In the genomic region with DNA sequence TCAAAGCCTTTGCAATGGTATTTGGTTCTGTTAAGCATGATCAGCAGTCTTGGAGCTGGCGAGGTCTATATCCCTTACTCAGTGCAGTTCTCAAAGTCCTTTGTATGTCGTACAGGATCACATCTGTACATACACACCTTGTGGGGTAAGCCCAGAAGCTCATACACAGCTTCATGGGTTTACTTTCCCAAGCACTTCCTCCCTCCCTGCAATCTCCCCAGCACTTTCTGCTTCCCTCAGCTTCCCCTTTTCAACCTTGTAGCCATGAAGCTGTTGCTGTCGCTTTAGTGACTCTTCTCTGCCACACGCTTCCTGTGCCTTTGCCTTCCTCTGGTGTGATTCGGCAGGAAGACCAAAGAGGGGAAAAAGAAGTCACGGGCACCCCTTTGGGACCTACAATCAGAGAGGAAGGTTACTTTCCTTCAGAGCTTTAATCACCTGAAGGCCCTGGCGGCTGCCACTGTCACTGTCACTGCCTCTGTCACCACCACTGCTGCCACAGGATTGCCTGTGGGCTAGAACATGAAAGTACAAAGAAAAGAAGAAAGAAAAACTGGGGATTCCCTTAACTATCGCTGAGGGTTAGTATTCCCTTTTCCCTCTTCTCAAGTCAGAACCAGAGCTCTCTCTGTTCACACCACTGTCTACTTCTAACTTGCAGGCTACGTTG, we compare ENCODE assay signal across 8 cellular contexts. TPM values are rescaled to one million over a fixed set of nuclear protein-coding genes. Genes with fewer than 3 reads are reported as not detected.
DNase-seq lines count a peak whose midpoint lies in the region; ATAC-seq, FAIRE-seq and TF ChIP-seq lines count a peak whose summit lies in the region.
"Not testable (repeated sequence)": the region's sequence is repeated elsewhere in the genome, so short reads cannot be mapped to it uniquely, and the experiment has no call there.

No MANE protein-coding gene starts in this region.

- H3K27ac Mint-ChIP-seq in T-helper 17 cell; stimulated activated naive B cell treated with anti-CD40 and anti-IgM and Interleukin-4, amounts not matched to agents 10 μg/mL and 1 μg/mL and 100 μg/mL, for 72 hours: not testable (repeated sequence)

- not testable (repeated sequence) for H3K4me2 ChIP-seq in K562 (ENCODE audit: insufficient read depth, low read length)

- POLR2A ChIA-PET in K562 (lab: Yijun Ruan, JAX): not testable (repeated sequence)

- H3K27me3 Mint-ChIP-seq in T-helper 17 cell; stimulated activated naive B cell treated with anti-CD40 and anti-IgM and Interleukin-4, amounts not matched to agents 10 μg/mL and 1 μg/mL and 100 μg/mL, for 72 hours: not testable (repeated sequence)

- H3K4me1 ChIP-seq in K562 (replicated peaks in 1 of 2; ENCODE audit: control insufficient read depth in 2 of 2, insufficient read depth in 2 of 2, low read length in 2 of 2): not testable (repeated sequence)

- H3K27ac ChIP-seq in K562 (ENCODE audit: extremely low read depth, low read depth, low read length): not testable (repeated sequence)

- not testable (repeated sequence) for TF ChIP-seq RAD21 in K562 (CRISPR knock-in tag; conservative IDR thresholded peaks at IDR 0.05 in 1 of 2, IDR thresholded peaks at IDR 0.05 in 1 of 2)

- ATAC-seq in GM18502 (IDR thresholded peaks at IDR 0.05; ENCODE audit: poor library complexity, unreplicated experiment) (peak; percentile 86), GM19351 (IDR thresholded peaks at IDR 0.05; ENCODE audit: unreplicated experiment) (peak; percentile 63), GM21529 (IDR thresholded peaks at IDR 0.05; ENCODE audit: unreplicated experiment) (peak; percentile 67), HG02798 (IDR thresholded peaks at IDR 0.05; ENCODE audit: poor library complexity, unreplicated experiment) (peak; percentile 62), HG03139 (IDR thresholded peaks at IDR 0.05; ENCODE audit: unreplicated experiment) (peak; percentile 60), T-helper 17 cell (peak; percentile 92)
- ATAC-seq in K562: not testable (repeated sequence)
- ATAC-seq in stimulated activated naive B cell treated with anti-CD40 and anti-IgM and Interleukin-4, amounts not matched to agents 10 μg/mL and 1 μg/mL and 100 μg/mL, for 72 hours (replicated peaks): peak; percentile 68 to 80

- in situ Hi-C loops in K562 (cut with MboI): loop anchor here (25.0 kb wide), 1 partner anchor 579 kb away; the partner anchor contains the start of gene F8A1

- not testable (repeated sequence) for H3K9me3 ChIP-seq in T-helper 17 cell (ENCODE audit: control insufficient read depth, low read length, poor library complexity, severe bottlenecking); K562 (replicated peaks; ENCODE audit: control insufficient read depth, insufficient read depth, low read depth, low read length)

- peak; percentile 29 for FAIRE-seq in K562 (lab: Jason Lieb, UNC)

- H3K36me3 Mint-ChIP-seq in T-helper 17 cell (ENCODE audit: low read depth); stimulated activated naive B cell treated with anti-CD40 and anti-IgM and Interleukin-4, amounts not matched to agents 10 μg/mL and 1 μg/mL and 100 μg/mL, for 72 hours: not testable (repeated sequence)

- not testable (repeated sequence) for H3K9me3 Mint-ChIP-seq in stimulated activated naive B cell treated with anti-CD40 and anti-IgM and Interleukin-4, amounts not matched to agents 10 μg/mL and 1 μg/mL and 100 μg/mL, for 72 hours

- WGBS in K562 (ENCODE audit: insufficient coverage, low coverage, missing lambda C conversion rate): no CpG with 5 or more reads among the region's 9 CpGs

- CTCF ChIA-PET in K562 (lab: Yijun Ruan, JAX; ENCODE audit: low intra/inter-chr PET ratio): not testable (repeated sequence)

- BruUV-seq in K562 (replicated peaks; lab: Mats Ljungman, UMichigan): not testable (repeated sequence)

- not testable (repeated sequence) for H3K79me2 ChIP-seq in K562 (ENCODE audit: control insufficient read depth, insufficient read depth, low read length)

- H2AFZ ChIP-seq in K562 (ENCODE audit: low read depth, low read length): not testable (repeated sequence)

- not testable (repeated sequence) for H3K9me1 ChIP-seq in K562 (ENCODE audit: control insufficient read depth, insufficient read depth, low read length)

- H3K36me3 ChIP-seq in K562 (ENCODE audit: control insufficient read depth, insufficient read depth, low read length): not testable (repeated sequence)

- not testable (repeated sequence) for H4K20me1 ChIP-seq in K562 (replicated peaks; ENCODE audit: control insufficient read depth, insufficient read depth, low read length)

- not testable (repeated sequence) for H3K4me1 Mint-ChIP-seq in T-helper 17 cell; stimulated activated naive B cell treated with anti-CD40 and anti-IgM and Interleukin-4, amounts not matched to agents 10 μg/mL and 1 μg/mL and 100 μg/mL, for 72 hours

- H3K4me3 ChIP-seq in K562: not testable (repeated sequence)

- intact Hi-C loops in K562 (cut with micrococcal nuclease): not testable (repeated sequence)

- TF ChIP-seq POLR2A in K562 (conservative IDR thresholded peaks at IDR 0.05): not testable (repeated sequence)

- H3K9ac ChIP-seq in K562 (ENCODE audit: insufficient read depth in 1 of 2, low read depth in 2 of 2, low read length in 2 of 2): not testable (repeated sequence)

- not testable (repeated sequence) for TF ChIP-seq CTCF in K562 (IDR thresholded peaks at IDR 0.05 in 2 of 3, conservative IDR thresholded peaks at IDR 0.05 in 1 of 3; ENCODE audit: insufficient read depth in 2 of 3, low read depth in 1 of 3, low read length in 3 of 3)

- TF ChIP-seq EP300 in K562 (IDR thresholded peaks at IDR 0.05; ENCODE audit: low read length): not testable (repeated sequence)

- H3K4me3 Mint-ChIP-seq in T-helper 17 cell; stimulated activated naive B cell treated with anti-CD40 and anti-IgM and Interleukin-4, amounts not matched to agents 10 μg/mL and 1 μg/mL and 100 μg/mL, for 72 hours: not testable (repeated sequence)

- H3K27me3 ChIP-seq in K562 (ENCODE audit: control insufficient read depth in 2 of 2, insufficient read depth in 2 of 2, low read length in 2 of 2): not testable (repeated sequence)

- DNase-seq in T-helper 17 cell; K562 (ENCODE audit: extremely low read depth in 1 of 4, low spot score in 3 of 4); stimulated activated naive B cell treated with anti-CD40 and anti-IgM and Interleukin-4, amounts not matched to agents 10 μg/mL and 1 μg/mL and 100 μg/mL, for 72 hours: not testable (repeated sequence)

RNA-seq across cellular contexts. Expression of gene F8A3, which starts 8.0 kb away (rescaled TPM):
- total RNA-seq in T-helper 17 cell (10 to 100 TPM; 17.4 to 19.0 TPM), K562 (2014; rRNA removed) (not detected in 2 replicates), K562 (2014; rRNA removed; fragmentation: Illumina TruSeq; extraction: Trizol) (not detected in 2 replicates), K562 (2015; rRNA removed; fragmentation: Illumina TruSeq; extraction: Trizol) (not detected in 2 replicates), K562 (2021) (0.25 TPM in 1 of 2 replicates, not detected in the other)
- not detected in 2 replicates for total RNA-seq in K562 (2011; cell fraction: chromatin; rRNA removed; ENCODE audit: low replicate concordance)
- total RNA-seq in K562 (2011; cell fraction: nucleolus; rRNA removed): not detected in 2 replicates
- not detected in 2 replicates for total RNA-seq in K562 (2011; cell fraction: nucleoplasm; rRNA removed)
- polyA plus RNA-seq in K562 (2011; rRNA removed) (not detected in 2 replicates), K562 (2014; fragmentation: Illumina TruSeq; extraction: Trizol) (not detected in 2 replicates), K562 (2014; fragmentation: Nextera tagmentation; extraction: Ambion mirVana) (not detected), K562 (2014; rRNA removed) (not detected in 2 replicates)
- not detected in 2 replicates for polyA plus RNA-seq in K562 (2011; cell fraction: cytosol; rRNA removed)
- not detected in 2 replicates for polyA plus RNA-seq in K562 (2011; cell fraction: nucleus; rRNA removed)
- polyA plus RNA-seq in K562 (2012): not detected in 2 replicates
- polyA minus RNA-seq in K562 (2011; rRNA and poly(A)+ RNA removed): not detected in 2 replicates
- polyA minus RNA-seq in K562 (2011; cell fraction: cytosol; rRNA and poly(A)+ RNA removed): not detected in 2 replicates
- polyA minus RNA-seq in K562 (2011; cell fraction: nucleus; rRNA and poly(A)+ RNA removed): not detected in 2 replicates

Comparison
In these comparisons a context has a peak if more than half of its experiments do, and no peak if none do; other contexts are left out.
1. RNA of gene F8A3, which starts 8.0 kb away (total RNA-seq): 17.4 to 19.0 TPM in T-helper 17 cell; 0.25 TPM in K562; every median in the first group is over 10 times any median in the second.